ENCODE assay signal across 8 cellular contexts in the genomic region with DNA sequence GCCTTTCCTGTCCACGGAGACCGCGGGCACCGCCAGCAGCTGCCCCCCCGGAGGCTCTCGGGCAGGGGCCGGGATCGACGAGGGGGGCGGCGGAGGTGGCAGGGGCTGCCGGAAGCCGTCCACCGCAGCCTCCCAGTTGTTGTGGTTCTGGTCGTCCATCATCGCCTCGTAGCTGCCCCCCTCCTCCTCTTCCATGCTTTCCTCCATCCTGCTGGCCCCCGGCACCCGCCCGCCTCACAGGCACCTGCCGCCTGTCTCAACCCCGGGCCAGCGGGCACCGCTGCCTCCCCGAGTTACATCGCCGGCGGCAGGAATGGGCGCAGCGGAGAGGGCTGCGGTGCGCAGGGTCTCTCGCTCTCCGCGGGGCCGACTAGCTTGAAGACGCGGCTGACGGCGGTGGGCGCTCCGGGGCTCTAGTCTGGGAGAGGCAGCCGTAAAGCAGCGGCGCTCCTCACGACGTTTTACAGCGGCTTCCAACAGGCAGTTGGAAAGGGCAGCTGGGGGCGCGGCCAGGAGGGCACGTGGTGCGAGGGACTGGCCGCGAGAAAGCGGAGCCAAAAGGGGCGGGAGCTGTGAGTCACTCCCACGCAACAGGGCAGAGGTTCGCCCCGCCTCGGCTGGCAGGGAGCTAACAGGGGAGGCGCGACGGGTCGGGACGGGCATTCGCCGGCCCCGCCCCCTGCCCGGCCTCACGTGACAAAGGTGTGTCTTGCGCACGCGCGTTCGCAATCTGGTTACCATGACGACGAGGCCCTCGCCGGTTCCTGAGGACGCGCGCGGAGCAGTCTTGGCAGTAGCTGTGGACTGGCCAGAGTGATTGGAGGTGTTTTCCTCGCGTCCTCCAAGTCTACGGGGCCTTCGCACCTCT. TPM values are rescaled to one million over a fixed set of nuclear protein-coding genes. Genes with fewer than 3 reads are reported as not detected.
DNase-seq lines count a peak whose midpoint lies in the region; ATAC-seq and TF ChIP-seq lines count a peak whose summit lies in the region.

CACUL1 (minus strand) TSS at position 415 of the 868 bp plus-strand sequence; CDS start at position 207, 208 bp downstream.

- peak within 1 kb of the TSS; percentile 72 for H3K27ac ChIP-seq in osteoblast (ENCODE audit: low read depth, low read length)
- peak within 1 kb of the TSS; percentile 86 to 87 for H3K27ac ChIP-seq in thoracic aorta

- H3K9me3 ChIP-seq in osteoblast (ENCODE audit: low read depth, low read length) (no peaks in the 10 kb centered on the region), thoracic aorta (no peaks in the 10 kb centered on the region)

- H3K9me3 Mint-ChIP-seq in activated naive CD8-positive, alpha-beta T cell (ENCODE audit: low read depth): no peaks in the 10 kb centered on the region
- H3K9me3 Mint-ChIP-seq in glutamatergic neuron (ENCODE audit: unreplicated experiment): peaks cover 5% of the 10 kb centered on the region

- H2AFZ ChIP-seq in osteoblast (ENCODE audit: low read length): peak within 1 kb of the TSS; percentile 89

- peak within 1 kb of the TSS; percentile 85 for H3K27ac Mint-ChIP-seq in activated naive CD8-positive, alpha-beta T cell
- peak within 1 kb of the TSS; percentile 97 for H3K27ac Mint-ChIP-seq in glutamatergic neuron (ENCODE audit: unreplicated experiment)

- ATAC-seq in HG02623 (IDR thresholded peaks at IDR 0.05; ENCODE audit: unreplicated experiment) (peak; percentile 89), thoracic aorta (ENCODE audit: insufficient number of reproducible peaks, low FRiP score, low read depth) (peak; percentile 99)

- H3K79me2 ChIP-seq in osteoblast (ENCODE audit: insufficient read depth, low read length): peaks cover 49% of the 10 kb centered on the region

- H4K20me1 ChIP-seq in osteoblast (ENCODE audit: insufficient read depth, low read length): peaks cover 38% of the 10 kb centered on the region

- no peak for TF ChIP-seq CTCF in GM10248 (IDR thresholded peaks at IDR 0.05; ENCODE audit: control extremely low read depth, extremely low read depth, low read depth, missing control alignments)
- no peak for TF ChIP-seq CTCF in glutamatergic neuron (IDR thresholded peaks at IDR 0.05; ENCODE audit: partially characterized antibody, unreplicated experiment)
- no peak for TF ChIP-seq CTCF in osteoblast (IDR thresholded peaks at IDR 0.05; ENCODE audit: extremely low read depth, low read depth, low read length)
- no peak for TF ChIP-seq CTCF in thoracic aorta (IDR thresholded peaks at IDR 0.05)

- POLR2A ChIA-PET in GM10248 (lab: Yijun Ruan, JAX): interaction anchor here (1.6 kb wide), 1 partner anchor 70 kb away, joined by 3 read pairs; no protein-coding TSS in a partner anchor

- CTCF ChIA-PET in GM10248 (lab: Yijun Ruan, JAX): interaction anchor here (0.6 to 1.9 kb wide), 10 partner anchors 13 to 73 kb away, joined by 3 to 6 read pairs (median 4); no protein-coding TSS in a partner anchor

- peaks cover 19% of the 10 kb centered on the region for H3K4me1 ChIP-seq in osteoblast (ENCODE audit: insufficient read depth, low read length)
- peaks cover 22 to 27% of the 10 kb centered on the region in 2 donors for H3K4me1 ChIP-seq in thoracic aorta (ENCODE audit: control insufficient read depth in 1 of 2, low read depth in 2 of 2)

- H3K4me3 ChIP-seq in osteoblast (ENCODE audit: insufficient read depth, low read length) (peak within 1 kb of the TSS; percentile 97), thoracic aorta (peak within 1 kb of the TSS; percentile 99)

- no peaks in the 10 kb centered on the region for H3K27me3 Mint-ChIP-seq in activated naive CD8-positive, alpha-beta T cell
- peaks cover 6% of the 10 kb centered on the region for H3K27me3 Mint-ChIP-seq in glutamatergic neuron (ENCODE audit: unreplicated experiment)

- DNase-seq in GM10248 (ENCODE audit: extremely low spot score) (peak; percentile 100), NCI-H1105 (lab: John Stamatoyannopoulos, UW) (peak; percentile 96), SKM-1 treated with dmso at 0.1 percent for 144 hours (lab: John Stamatoyannopoulos, UW; ENCODE audit: unreplicated experiment) (peak; percentile 98), glutamatergic neuron (peak; percentile 99), osteoblast (ENCODE audit: insufficient read length, low spot score, missing footprints) (peak; percentile 99), thoracic aorta (ENCODE audit: low spot score) (peak; percentile 99)

- H3K36me3 ChIP-seq in osteoblast (ENCODE audit: insufficient read depth, low read length) (no peaks in the 10 kb centered on the region), thoracic aorta (no peaks in the 10 kb centered on the region)

- H3K36me3 Mint-ChIP-seq in activated naive CD8-positive, alpha-beta T cell: peaks cover 4% of the 10 kb centered on the region
- no peaks in the 10 kb centered on the region for H3K36me3 Mint-ChIP-seq in glutamatergic neuron (ENCODE audit: unreplicated experiment)

- no peaks in the 10 kb centered on the region for H3K27me3 ChIP-seq in osteoblast (ENCODE audit: insufficient read depth, low read length)
- no peaks in the 10 kb centered on the region for H3K27me3 ChIP-seq in thoracic aorta (replicated peaks; ENCODE audit: insufficient read depth)

- peak within 1 kb of the TSS; percentile 94 for H3K4me2 ChIP-seq in osteoblast (ENCODE audit: insufficient read depth, low read length)

- peak within 1 kb of the TSS; percentile 93 for H3K4me3 Mint-ChIP-seq in activated naive CD8-positive, alpha-beta T cell
- peak within 1 kb of the TSS; percentile 90 for H3K4me3 Mint-ChIP-seq in glutamatergic neuron (ENCODE audit: unreplicated experiment)

- H3K4me1 Mint-ChIP-seq in activated naive CD8-positive, alpha-beta T cell (ENCODE audit: low read depth): peaks cover 45% of the 10 kb centered on the region
- peaks cover 17% of the 10 kb centered on the region for H3K4me1 Mint-ChIP-seq in glutamatergic neuron (ENCODE audit: low read depth, unreplicated experiment)

RNA-seq across cellular contexts. Expression of gene CACUL1, which starts in this region (rescaled TPM):
- total RNA-seq in glutamatergic neuron (ENCODE audit: unreplicated experiment) (64.5 TPM), osteoblast (32.6 and 39.2 TPM in 2 replicates), thoracic aorta (10 to 100 TPM; 32.7 to 42.9 TPM)

Comparison
In these comparisons a context has a peak if more than half of its experiments do, and no peak if none do; other contexts are left out.
1. Peak in every context shown above with its lines: DNase-seq, ATAC-seq, H3K4me3 ChIP-seq and H3K27ac ChIP-seq.